ENCODE assay signal across 3 cellular contexts in the genomic region with DNA sequence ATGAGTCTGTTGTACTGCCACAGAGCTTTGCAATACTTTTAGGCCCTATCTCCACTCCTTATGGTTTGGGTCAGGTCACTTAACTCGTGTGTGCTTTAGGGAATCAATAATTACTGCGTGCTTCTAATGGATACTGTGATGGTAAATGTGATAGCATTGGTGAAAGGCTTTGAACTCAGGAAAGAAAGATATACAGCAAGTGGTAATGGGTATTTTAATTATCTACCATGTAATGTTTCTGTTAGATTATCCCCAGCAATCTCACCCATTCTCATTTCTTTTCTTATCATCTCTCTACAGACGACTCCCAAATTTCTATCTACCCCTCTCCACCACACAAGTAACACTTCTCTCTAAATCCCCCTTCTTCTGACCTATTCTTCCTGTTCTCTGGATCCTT.
A peak's percentile ranks its signal among the peaks of the same experiment; 100 is the strongest.
TF ChIP-seq lines count a peak whose summit lies in the region.

No MANE protein-coding gene starts in this region.

TF ChIP-seq in HEK293, 187 proteins besides CTCF, POLR2A, EP300 and RAD21 (continued from another document):
- TF ChIP-seq, protein P1, sequence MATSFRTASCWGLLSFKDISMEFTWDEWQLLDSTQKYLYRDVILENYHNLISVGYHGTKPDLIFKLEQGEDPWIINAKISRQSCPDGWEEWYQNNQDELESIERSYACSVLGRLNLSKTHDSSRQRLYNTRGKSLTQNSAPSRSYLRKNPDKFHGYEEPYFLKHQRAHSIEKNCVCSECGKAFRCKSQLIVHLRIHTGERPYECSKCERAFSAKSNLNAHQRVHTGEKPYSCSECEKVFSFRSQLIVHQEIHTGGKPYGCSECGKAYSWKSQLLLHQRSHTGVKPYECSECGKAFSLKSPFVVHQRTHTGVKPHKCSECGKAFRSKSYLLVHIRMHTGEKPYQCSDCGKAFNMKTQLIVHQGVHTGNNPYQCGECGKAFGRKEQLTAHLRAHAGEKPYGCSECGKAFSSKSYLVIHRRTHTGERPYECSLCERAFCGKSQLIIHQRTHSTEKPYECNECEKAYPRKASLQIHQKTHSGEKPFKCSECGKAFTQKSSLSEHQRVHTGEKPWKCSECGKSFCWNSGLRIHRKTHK (tag by site-specific recombination; IDR thresholded peaks at IDR 0.05), result no peak
TF ChIP-seq in HEK293: peak in this region for 1.

TF ChIP-seq in K562, 482 proteins besides CTCF, POLR2A, EP300 and RAD21 (continued from another document):
- TF ChIP-seq, protein P2, sequence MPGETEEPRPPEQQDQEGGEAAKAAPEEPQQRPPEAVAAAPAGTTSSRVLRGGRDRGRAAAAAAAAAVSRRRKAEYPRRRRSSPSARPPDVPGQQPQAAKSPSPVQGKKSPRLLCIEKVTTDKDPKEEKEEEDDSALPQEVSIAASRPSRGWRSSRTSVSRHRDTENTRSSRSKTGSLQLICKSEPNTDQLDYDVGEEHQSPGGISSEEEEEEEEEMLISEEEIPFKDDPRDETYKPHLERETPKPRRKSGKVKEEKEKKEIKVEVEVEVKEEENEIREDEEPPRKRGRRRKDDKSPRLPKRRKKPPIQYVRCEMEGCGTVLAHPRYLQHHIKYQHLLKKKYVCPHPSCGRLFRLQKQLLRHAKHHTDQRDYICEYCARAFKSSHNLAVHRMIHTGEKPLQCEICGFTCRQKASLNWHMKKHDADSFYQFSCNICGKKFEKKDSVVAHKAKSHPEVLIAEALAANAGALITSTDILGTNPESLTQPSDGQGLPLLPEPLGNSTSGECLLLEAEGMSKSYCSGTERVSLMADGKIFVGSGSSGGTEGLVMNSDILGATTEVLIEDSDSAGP (CRISPR knock-in tag; IDR thresholded peaks at IDR 0.05), result no peak
- TF ChIP-seq, protein P3, sequence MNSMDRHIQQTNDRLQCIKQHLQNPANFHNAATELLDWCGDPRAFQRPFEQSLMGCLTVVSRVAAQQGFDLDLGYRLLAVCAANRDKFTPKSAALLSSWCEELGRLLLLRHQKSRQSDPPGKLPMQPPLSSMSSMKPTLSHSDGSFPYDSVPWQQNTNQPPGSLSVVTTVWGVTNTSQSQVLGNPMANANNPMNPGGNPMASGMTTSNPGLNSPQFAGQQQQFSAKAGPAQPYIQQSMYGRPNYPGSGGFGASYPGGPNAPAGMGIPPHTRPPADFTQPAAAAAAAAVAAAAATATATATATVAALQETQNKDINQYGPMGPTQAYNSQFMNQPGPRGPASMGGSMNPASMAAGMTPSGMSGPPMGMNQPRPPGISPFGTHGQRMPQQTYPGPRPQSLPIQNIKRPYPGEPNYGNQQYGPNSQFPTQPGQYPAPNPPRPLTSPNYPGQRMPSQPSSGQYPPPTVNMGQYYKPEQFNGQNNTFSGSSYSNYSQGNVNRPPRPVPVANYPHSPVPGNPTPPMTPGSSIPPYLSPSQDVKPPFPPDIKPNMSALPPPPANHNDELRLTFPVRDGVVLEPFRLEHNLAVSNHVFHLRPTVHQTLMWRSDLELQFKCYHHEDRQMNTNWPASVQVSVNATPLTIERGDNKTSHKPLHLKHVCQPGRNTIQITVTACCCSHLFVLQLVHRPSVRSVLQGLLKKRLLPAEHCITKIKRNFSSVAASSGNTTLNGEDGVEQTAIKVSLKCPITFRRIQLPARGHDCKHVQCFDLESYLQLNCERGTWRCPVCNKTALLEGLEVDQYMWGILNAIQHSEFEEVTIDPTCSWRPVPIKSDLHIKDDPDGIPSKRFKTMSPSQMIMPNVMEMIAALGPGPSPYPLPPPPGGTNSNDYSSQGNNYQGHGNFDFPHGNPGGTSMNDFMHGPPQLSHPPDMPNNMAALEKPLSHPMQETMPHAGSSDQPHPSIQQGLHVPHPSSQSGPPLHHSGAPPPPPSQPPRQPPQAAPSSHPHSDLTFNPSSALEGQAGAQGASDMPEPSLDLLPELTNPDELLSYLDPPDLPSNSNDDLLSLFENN (IDR thresholded peaks at IDR 0.05; ENCODE audit: low read depth in 2 of 2, low read length in 2 of 2), result no peak
- TF ChIP-seq PHB2 (IDR thresholded peaks at IDR 0.05; ENCODE audit: low read depth) (no peak), RAD51 (IDR thresholded peaks at IDR 0.05; ENCODE audit: borderline replicate concordance, low read depth) (no peak), ASH1L (IDR thresholded peaks at IDR 0.05; ENCODE audit: borderline replicate concordance, low read depth, partially characterized antibody) (no peak), RBM25 (IDR thresholded peaks at IDR 0.05; ENCODE audit: low read depth, low read length, severe bottlenecking) (no peak), ETS2 (tag; IDR thresholded peaks at IDR 0.05; ENCODE audit: borderline replicate concordance, poor library complexity, severe bottlenecking) (no peak), MAZ (CRISPR knock-in tag; conservative IDR thresholded peaks at IDR 0.05 in 1 of 2, IDR thresholded peaks at IDR 0.05 in 1 of 2) (no peak), CBFA2T3 (IDR thresholded peaks at IDR 0.05) (peak; percentile 45), TAL1 (IDR thresholded peaks at IDR 0.05) (peak; percentile 61), SP1 (CRISPR knock-in tag; IDR thresholded peaks at IDR 0.05) (no peak), ARID1B (IDR thresholded peaks at IDR 0.05) (peak; percentile 39; the same call in 1 of the 2 replicates), HDAC1 (IDR thresholded peaks at IDR 0.05) (no peak), JUND (IDR thresholded peaks at IDR 0.05; ENCODE audit: borderline replicate concordance, low read depth, low read length) (no peak), JUND (tag; IDR thresholded peaks at IDR 0.05; ENCODE audit: borderline replicate concordance, low read depth, low read length) (no peak), TEAD4 (IDR thresholded peaks at IDR 0.05; ENCODE audit: low read length) (peak; percentile 68), TEAD4 (CRISPR knock-in tag; IDR thresholded peaks at IDR 0.05; ENCODE audit: borderline replicate concordance) (no peak), SMARCC2 (IDR thresholded peaks at IDR 0.05; ENCODE audit: low read depth) (no peak), RUNX1 (IDR thresholded peaks at IDR 0.05; ENCODE audit: low read depth) (no peak), NFXL1 (CRISPR knock-in tag; IDR thresholded peaks at IDR 0.05) (no peak), CBFA2T2 (conservative IDR thresholded peaks at IDR 0.05) (peak; percentile 33), THRAP3 (IDR thresholded peaks at IDR 0.05; ENCODE audit: borderline replicate concordance) (no peak), RFX5 (IDR thresholded peaks at IDR 0.05; ENCODE audit: low read depth, low read length) (no peak), PYGO2 (tag; IDR thresholded peaks at IDR 0.05) (no peak), NR1H2 (CRISPR knock-in tag; IDR thresholded peaks at IDR 0.05) (no peak), TFAM (CRISPR knock-in tag; conservative IDR thresholded peaks at IDR 0.05) (no peak), DDX20 (tag; IDR thresholded peaks at IDR 0.05; ENCODE audit: low read depth) (no peak)
- TF ChIP-seq, protein P4, sequence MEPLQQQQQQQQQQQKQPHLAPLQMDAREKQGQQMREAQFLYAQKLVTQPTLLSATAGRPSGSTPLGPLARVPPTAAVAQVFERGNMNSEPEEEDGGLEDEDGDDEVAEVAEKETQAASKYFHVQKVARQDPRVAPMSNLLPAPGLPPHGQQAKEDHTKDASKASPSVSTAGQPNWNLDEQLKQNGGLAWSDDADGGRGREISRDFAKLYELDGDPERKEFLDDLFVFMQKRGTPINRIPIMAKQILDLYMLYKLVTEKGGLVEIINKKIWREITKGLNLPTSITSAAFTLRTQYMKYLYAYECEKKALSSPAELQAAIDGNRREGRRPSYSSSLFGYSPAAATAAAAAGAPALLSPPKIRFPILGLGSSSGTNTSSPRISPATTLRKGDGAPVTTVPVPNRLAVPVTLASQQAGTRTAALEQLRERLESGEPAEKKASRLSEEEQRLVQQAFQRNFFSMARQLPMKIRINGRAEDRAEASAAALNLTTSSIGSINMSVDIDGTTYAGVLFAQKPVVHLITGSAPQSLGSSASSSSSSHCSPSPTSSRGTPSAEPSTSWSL (CRISPR knock-in tag; IDR thresholded peaks at IDR 0.05; ENCODE audit: borderline replicate concordance), result no peak

TF ChIP-seq in neural cell, 6 proteins besides CTCF, POLR2A, EP300 and RAD21 (continued from another document):
- TF ChIP-seq, protein P5, sequence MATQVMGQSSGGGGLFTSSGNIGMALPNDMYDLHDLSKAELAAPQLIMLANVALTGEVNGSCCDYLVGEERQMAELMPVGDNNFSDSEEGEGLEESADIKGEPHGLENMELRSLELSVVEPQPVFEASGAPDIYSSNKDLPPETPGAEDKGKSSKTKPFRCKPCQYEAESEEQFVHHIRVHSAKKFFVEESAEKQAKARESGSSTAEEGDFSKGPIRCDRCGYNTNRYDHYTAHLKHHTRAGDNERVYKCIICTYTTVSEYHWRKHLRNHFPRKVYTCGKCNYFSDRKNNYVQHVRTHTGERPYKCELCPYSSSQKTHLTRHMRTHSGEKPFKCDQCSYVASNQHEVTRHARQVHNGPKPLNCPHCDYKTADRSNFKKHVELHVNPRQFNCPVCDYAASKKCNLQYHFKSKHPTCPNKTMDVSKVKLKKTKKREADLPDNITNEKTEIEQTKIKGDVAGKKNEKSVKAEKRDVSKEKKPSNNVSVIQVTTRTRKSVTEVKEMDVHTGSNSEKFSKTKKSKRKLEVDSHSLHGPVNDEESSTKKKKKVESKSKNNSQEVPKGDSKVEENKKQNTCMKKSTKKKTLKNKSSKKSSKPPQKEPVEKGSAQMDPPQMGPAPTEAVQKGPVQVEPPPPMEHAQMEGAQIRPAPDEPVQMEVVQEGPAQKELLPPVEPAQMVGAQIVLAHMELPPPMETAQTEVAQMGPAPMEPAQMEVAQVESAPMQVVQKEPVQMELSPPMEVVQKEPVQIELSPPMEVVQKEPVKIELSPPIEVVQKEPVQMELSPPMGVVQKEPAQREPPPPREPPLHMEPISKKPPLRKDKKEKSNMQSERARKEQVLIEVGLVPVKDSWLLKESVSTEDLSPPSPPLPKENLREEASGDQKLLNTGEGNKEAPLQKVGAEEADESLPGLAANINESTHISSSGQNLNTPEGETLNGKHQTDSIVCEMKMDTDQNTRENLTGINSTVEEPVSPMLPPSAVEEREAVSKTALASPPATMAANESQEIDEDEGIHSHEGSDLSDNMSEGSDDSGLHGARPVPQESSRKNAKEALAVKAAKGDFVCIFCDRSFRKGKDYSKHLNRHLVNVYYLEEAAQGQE (IDR thresholded peaks at IDR 0.05; ENCODE audit: borderline replicate concordance), result no peak
- TF ChIP-seq MXI1 (conservative IDR thresholded peaks at IDR 0.05; ENCODE audit: poor library complexity, severe bottlenecking) (no peak), SMC3 (conservative IDR thresholded peaks at IDR 0.05; ENCODE audit: poor library complexity) (no peak), EZH2 (IDR thresholded peaks at IDR 0.05; ENCODE audit: borderline replicate concordance, insufficient read depth, low read length, poor library complexity, severe bottlenecking) (no peak), POLR2AphosphoS5 (IDR thresholded peaks at IDR 0.05) (no peak)
